ENCODE assay signal across 1 cellular context in genomic region chr5:173671121-173671949, GRCh38.
A peak's percentile ranks its signal among the peaks of the same experiment; 100 is the strongest.
TF ChIP-seq lines count a peak whose summit lies in the region.

No MANE protein-coding gene starts in this region.

TF ChIP-seq in HepG2, 621 proteins besides CTCF, POLR2A, EP300 and RAD21 (continued from another document and continues in another):
- TF ChIP-seq HNF1A (IDR thresholded peaks at IDR 0.05; ENCODE audit: low read depth), result no peak
- no peak; the same call in 1 of the 2 replicates for TF ChIP-seq HNF1A (CRISPR knock-in tag; IDR thresholded peaks at IDR 0.05; ENCODE audit: borderline replicate concordance)
- no peak for TF ChIP-seq HHEX (CRISPR knock-in tag; IDR thresholded peaks at IDR 0.05)
- no peak for TF ChIP-seq ATF2 (CRISPR knock-in tag; IDR thresholded peaks at IDR 0.05)
- no peak for TF ChIP-seq KMT2A (CRISPR knock-in tag; IDR thresholded peaks at IDR 0.05)
- TF ChIP-seq, protein P1, sequence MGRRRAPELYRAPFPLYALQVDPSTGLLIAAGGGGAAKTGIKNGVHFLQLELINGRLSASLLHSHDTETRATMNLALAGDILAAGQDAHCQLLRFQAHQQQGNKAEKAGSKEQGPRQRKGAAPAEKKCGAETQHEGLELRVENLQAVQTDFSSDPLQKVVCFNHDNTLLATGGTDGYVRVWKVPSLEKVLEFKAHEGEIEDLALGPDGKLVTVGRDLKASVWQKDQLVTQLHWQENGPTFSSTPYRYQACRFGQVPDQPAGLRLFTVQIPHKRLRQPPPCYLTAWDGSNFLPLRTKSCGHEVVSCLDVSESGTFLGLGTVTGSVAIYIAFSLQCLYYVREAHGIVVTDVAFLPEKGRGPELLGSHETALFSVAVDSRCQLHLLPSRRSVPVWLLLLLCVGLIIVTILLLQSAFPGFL (CRISPR knock-in tag; IDR thresholded peaks at IDR 0.05), result no peak
- no peak for TF ChIP-seq REXO4 (CRISPR knock-in tag; IDR thresholded peaks at IDR 0.05; ENCODE audit: borderline replicate concordance)
- TF ChIP-seq MIER2 (CRISPR knock-in tag; IDR thresholded peaks at IDR 0.05), result no peak
- TF ChIP-seq NFIB (CRISPR knock-in tag; IDR thresholded peaks at IDR 0.05; ENCODE audit: borderline replicate concordance), result no peak
- TF ChIP-seq MAFK (conservative IDR thresholded peaks at IDR 0.05 in 1 of 2, IDR thresholded peaks at IDR 0.05 in 1 of 2; ENCODE audit: low read length in 2 of 2), result no peak
- peak; percentile 49; the same call in 1 of the 2 replicates for TF ChIP-seq RARA (CRISPR knock-in tag; IDR thresholded peaks at IDR 0.05)
- TF ChIP-seq AGO2 (optimal IDR thresholded peaks at IDR 0.05; ENCODE audit: low read depth, low read length), result no peak
- TF ChIP-seq ZBTB25 (CRISPR knock-in tag; IDR thresholded peaks at IDR 0.05), result 0 out of 2 replicates have a peak, but pooled peaks have one; percentile 36
- TF ChIP-seq ZBTB42 (CRISPR knock-in tag; IDR thresholded peaks at IDR 0.05), result no peak
- TF ChIP-seq ZNF101 (CRISPR knock-in tag; IDR thresholded peaks at IDR 0.05; ENCODE audit: borderline replicate concordance, low read depth), result no peak
- no peak for TF ChIP-seq ZNF703 (CRISPR knock-in tag; IDR thresholded peaks at IDR 0.05; ENCODE audit: borderline replicate concordance)
- TF ChIP-seq MTF1 (CRISPR knock-in tag; IDR thresholded peaks at IDR 0.05), result no peak
- TF ChIP-seq JUNB (CRISPR knock-in tag; IDR thresholded peaks at IDR 0.05; ENCODE audit: borderline replicate concordance), result no peak
- TF ChIP-seq ZNF33A (CRISPR knock-in tag; IDR thresholded peaks at IDR 0.05; ENCODE audit: borderline replicate concordance), result no peak
- peak; percentile 82 for TF ChIP-seq ARID5B (CRISPR knock-in tag; IDR thresholded peaks at IDR 0.05)
- TF ChIP-seq JUN (CRISPR knock-in tag; IDR thresholded peaks at IDR 0.05), result 0 out of 2 replicates have a peak, but pooled peaks have one; percentile 19
- TF ChIP-seq PITX1 (CRISPR knock-in tag; IDR thresholded peaks at IDR 0.05), result peak; percentile 53; the same call in 1 of the 2 replicates
- TF ChIP-seq ZNF441 (CRISPR knock-in tag; IDR thresholded peaks at IDR 0.05; ENCODE audit: borderline replicate concordance), result no peak
- TF ChIP-seq TBP (CRISPR knock-in tag; IDR thresholded peaks at IDR 0.05), result no peak
- no peak for TF ChIP-seq ZFP62 (CRISPR knock-in tag; IDR thresholded peaks at IDR 0.05)
- TF ChIP-seq ZNF567 (CRISPR knock-in tag; IDR thresholded peaks at IDR 0.05; ENCODE audit: borderline replicate concordance), result no peak
- TF ChIP-seq NR2F2 (IDR thresholded peaks at IDR 0.05; ENCODE audit: borderline replicate concordance, low read depth), result no peak
- no peak for TF ChIP-seq ZNF496 (CRISPR knock-in tag; IDR thresholded peaks at IDR 0.05; ENCODE audit: insufficient replicate concordance)
- TF ChIP-seq ISL2 (CRISPR knock-in tag; IDR thresholded peaks at IDR 0.05), result no peak
- TF ChIP-seq ZNF839 (CRISPR knock-in tag; IDR thresholded peaks at IDR 0.05; ENCODE audit: borderline replicate concordance), result no peak
- no peak for TF ChIP-seq HOXD1 (CRISPR knock-in tag; IDR thresholded peaks at IDR 0.05)
- 0 out of 2 replicates have a peak, but pooled peaks have one; percentile 48 for TF ChIP-seq MEF2D (CRISPR knock-in tag; IDR thresholded peaks at IDR 0.05)
- 0 out of 2 replicates have a peak, but pooled peaks have one; percentile 43 for TF ChIP-seq PHF21A (CRISPR knock-in tag; IDR thresholded peaks at IDR 0.05)
- TF ChIP-seq, protein P2, sequence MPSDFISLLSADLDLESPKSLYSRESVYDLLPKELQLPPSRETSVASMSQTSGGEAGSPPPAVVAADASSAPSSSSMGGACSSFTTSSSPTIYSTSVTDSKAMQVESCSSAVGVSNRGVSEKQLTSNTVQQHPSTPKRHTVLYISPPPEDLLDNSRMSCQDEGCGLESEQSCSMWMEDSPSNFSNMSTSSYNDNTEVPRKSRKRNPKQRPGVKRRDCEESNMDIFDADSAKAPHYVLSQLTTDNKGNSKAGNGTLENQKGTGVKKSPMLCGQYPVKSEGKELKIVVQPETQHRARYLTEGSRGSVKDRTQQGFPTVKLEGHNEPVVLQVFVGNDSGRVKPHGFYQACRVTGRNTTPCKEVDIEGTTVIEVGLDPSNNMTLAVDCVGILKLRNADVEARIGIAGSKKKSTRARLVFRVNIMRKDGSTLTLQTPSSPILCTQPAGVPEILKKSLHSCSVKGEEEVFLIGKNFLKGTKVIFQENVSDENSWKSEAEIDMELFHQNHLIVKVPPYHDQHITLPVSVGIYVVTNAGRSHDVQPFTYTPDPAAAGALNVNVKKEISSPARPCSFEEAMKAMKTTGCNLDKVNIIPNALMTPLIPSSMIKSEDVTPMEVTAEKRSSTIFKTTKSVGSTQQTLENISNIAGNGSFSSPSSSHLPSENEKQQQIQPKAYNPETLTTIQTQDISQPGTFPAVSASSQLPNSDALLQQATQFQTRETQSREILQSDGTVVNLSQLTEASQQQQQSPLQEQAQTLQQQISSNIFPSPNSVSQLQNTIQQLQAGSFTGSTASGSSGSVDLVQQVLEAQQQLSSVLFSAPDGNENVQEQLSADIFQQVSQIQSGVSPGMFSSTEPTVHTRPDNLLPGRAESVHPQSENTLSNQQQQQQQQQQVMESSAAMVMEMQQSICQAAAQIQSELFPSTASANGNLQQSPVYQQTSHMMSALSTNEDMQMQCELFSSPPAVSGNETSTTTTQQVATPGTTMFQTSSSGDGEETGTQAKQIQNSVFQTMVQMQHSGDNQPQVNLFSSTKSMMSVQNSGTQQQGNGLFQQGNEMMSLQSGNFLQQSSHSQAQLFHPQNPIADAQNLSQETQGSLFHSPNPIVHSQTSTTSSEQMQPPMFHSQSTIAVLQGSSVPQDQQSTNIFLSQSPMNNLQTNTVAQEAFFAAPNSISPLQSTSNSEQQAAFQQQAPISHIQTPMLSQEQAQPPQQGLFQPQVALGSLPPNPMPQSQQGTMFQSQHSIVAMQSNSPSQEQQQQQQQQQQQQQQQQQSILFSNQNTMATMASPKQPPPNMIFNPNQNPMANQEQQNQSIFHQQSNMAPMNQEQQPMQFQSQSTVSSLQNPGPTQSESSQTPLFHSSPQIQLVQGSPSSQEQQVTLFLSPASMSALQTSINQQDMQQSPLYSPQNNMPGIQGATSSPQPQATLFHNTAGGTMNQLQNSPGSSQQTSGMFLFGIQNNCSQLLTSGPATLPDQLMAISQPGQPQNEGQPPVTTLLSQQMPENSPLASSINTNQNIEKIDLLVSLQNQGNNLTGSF (CRISPR knock-in tag; IDR thresholded peaks at IDR 0.05), result peak; percentile 45; the same call in 1 of the 2 replicates
- TF ChIP-seq ZBTB14 (CRISPR knock-in tag; IDR thresholded peaks at IDR 0.05), result no peak
- no peak for TF ChIP-seq MBNL3 (CRISPR knock-in tag; conservative IDR thresholded peaks at IDR 0.05)
- no peak for TF ChIP-seq ZNF800 (CRISPR knock-in tag; IDR thresholded peaks at IDR 0.05)
